ENCODE assay signal across 9 cellular contexts in genomic region chr1:234154320-234155251, GRCh38.
A peak's percentile ranks its signal among the peaks of the same experiment; 100 is the strongest.
DNase-seq lines count a peak whose midpoint lies in the region; ATAC-seq, FAIRE-seq and TF ChIP-seq lines count a peak whose summit lies in the region.
"Had no signal": no experiment of that assay in that cellular context is flagged by ENCODE, and none has a peak within 500 bp of the region (broad histone marks: within the 10 kb centered on the region; RNA-seq: fewer than 3 reads in every experiment).

No MANE protein-coding gene starts in this region.

- H3K27me3 Mint-ChIP-seq in neural progenitor cell (ENCODE audit: insufficient read depth, low read depth): peaks cover 5% of the 10 kb centered on the region

- H3K4me3 ChIP-seq in SK-N-MC (no peak overlapping the region), esophagus squamous epithelium (no peak overlapping the region), neural progenitor cell (no peak overlapping the region)

- TF ChIP-seq CTCF in esophagus squamous epithelium (IDR thresholded peaks at IDR 0.05) (peak; percentile 34 to 87 (median 80)), neural progenitor cell (IDR thresholded peaks at IDR 0.05) (peak; percentile 80)

- no peaks in the 10 kb centered on the region for H3K27me3 ChIP-seq in esophagus squamous epithelium
- no peaks in the 10 kb centered on the region for H3K27me3 ChIP-seq in neural progenitor cell

- H3K4me1 ChIP-seq in esophagus squamous epithelium (no peaks in the 10 kb centered on the region), neural progenitor cell (no peaks in the 10 kb centered on the region)

- DNase-seq in CMK (ENCODE audit: low read depth): peak; percentile 12
- DNase-seq in GM19239 (ENCODE audit: insufficient read length, low spot score): peak; percentile 28
- DNase-seq in NCI-H128 (lab: John Stamatoyannopoulos, UW; ENCODE audit: unreplicated experiment): peak; percentile 59
- peak; percentile 76 for DNase-seq in SK-N-MC (ENCODE audit: low read depth, low spot score)
- DNase-seq in esophagus squamous epithelium (lab: John Stamatoyannopoulos, UW): no peak
- peak; percentile 84 for DNase-seq in neural progenitor cell (ENCODE audit: low spot score)

- H3K79me2 ChIP-seq in neural progenitor cell (ENCODE audit: low read depth): no peaks in the 10 kb centered on the region

- no peak overlapping the region for H3K4me2 ChIP-seq in neural progenitor cell

- peak; percentile 85 for FAIRE-seq in GM19239 (lab: Jason Lieb, UNC)

- H3K27ac ChIP-seq in SK-N-MC: peak overlapping the region; percentile 69
- H3K27ac ChIP-seq in esophagus squamous epithelium: no peak overlapping the region
- no peak overlapping the region for H3K27ac ChIP-seq in neural progenitor cell

- H3K27ac Mint-ChIP-seq in neural progenitor cell: no peak overlapping the region
- H3K27ac Mint-ChIP-seq: T-helper 1 cell treated with Interleukin-12 subunit alpha and Interleukin-12 subunit beta and Interleukin-4 antibody, amounts not matched to agents 30 μg/mL and 1 μg/mL, for 36 hours had no signal

- no peaks in the 10 kb centered on the region for H3K9me3 Mint-ChIP-seq in neural progenitor cell
- H3K9me3 Mint-ChIP-seq: T-helper 1 cell treated with Interleukin-12 subunit alpha and Interleukin-12 subunit beta and Interleukin-4 antibody, amounts not matched to agents 30 μg/mL and 1 μg/mL, for 36 hours had no signal

- no peak for ATAC-seq in HG02852 (IDR thresholded peaks at IDR 0.05; ENCODE audit: unreplicated experiment)
- no peak for ATAC-seq in HG03520 (IDR thresholded peaks at IDR 0.05; ENCODE audit: unreplicated experiment)

- no peak for TF ChIP-seq POLR2A in esophagus squamous epithelium (IDR thresholded peaks at IDR 0.05)

- peak overlapping the region; percentile 53 for H3K9ac ChIP-seq in SK-N-MC (ENCODE audit: insufficient read length)
- no peak overlapping the region for H3K9ac ChIP-seq in neural progenitor cell

- intact Hi-C loops in esophagus squamous epithelium (cut with DNase I): loop anchor here (10.0 kb wide), 1 partner anchor 170 kb away; no protein-coding TSS in a partner anchor

- no peaks in the 10 kb centered on the region for H3F3A ChIP-seq in neural progenitor cell (ENCODE audit: low read depth)

- no peaks in the 10 kb centered on the region for H3K36me3 Mint-ChIP-seq in neural progenitor cell

- no peaks in the 10 kb centered on the region for H3K4me1 Mint-ChIP-seq in neural progenitor cell

- no peak overlapping the region for H3K4me3 Mint-ChIP-seq in neural progenitor cell
- H3K4me3 Mint-ChIP-seq: T-helper 1 cell treated with Interleukin-12 subunit alpha and Interleukin-12 subunit beta and Interleukin-4 antibody, amounts not matched to agents 30 μg/mL and 1 μg/mL, for 36 hours had no signal

- H4K20me1 ChIP-seq in neural progenitor cell (ENCODE audit: low read depth): no peaks in the 10 kb centered on the region

- H3K36me3 ChIP-seq in SK-N-MC (ENCODE audit: insufficient read depth, low read length): no peaks in the 10 kb centered on the region
- no peaks in the 10 kb centered on the region for H3K36me3 ChIP-seq in esophagus squamous epithelium
- H3K36me3 ChIP-seq in neural progenitor cell: no peaks in the 10 kb centered on the region

- H2AFZ ChIP-seq in neural progenitor cell (replicated peaks): peak overlapping the region; percentile 42

- H3K9me3 ChIP-seq in SK-N-MC (ENCODE audit: low read depth, low read length): no peaks in the 10 kb centered on the region
- no peaks in the 10 kb centered on the region for H3K9me3 ChIP-seq in esophagus squamous epithelium
- H3K9me3 ChIP-seq in neural progenitor cell (ENCODE audit: low read depth): no peaks in the 10 kb centered on the region

- 37 to 43% methylated on average over 7 of the region's 7 CpGs for WGBS in esophagus squamous epithelium, 2 donors
